ENCODE assay signal across 1 cellular context in the genomic region with DNA sequence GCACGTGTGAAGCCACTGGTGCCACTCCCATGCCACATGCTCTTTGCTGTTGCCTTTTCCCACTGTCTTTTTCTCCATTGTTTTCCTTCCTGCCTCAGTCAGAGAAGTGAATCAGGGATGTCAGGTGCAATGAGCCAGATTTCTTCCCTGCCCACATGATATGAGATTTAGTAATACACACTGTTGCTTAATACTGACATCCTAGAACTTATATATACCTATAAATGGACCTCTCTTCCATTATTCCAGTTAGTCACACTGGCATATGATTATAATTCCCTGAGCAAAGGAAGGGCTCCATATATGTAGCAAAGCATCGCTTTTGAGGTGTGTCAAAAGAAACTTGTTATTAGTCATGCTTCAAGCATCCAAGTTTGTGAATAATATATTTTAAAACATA.
A peak's percentile ranks its signal among the peaks of the same experiment; 100 is the strongest.
TF ChIP-seq lines count a peak whose summit lies in the region.

No MANE protein-coding gene starts in this region.

TF ChIP-seq in IMR-90, 13 proteins besides CTCF, POLR2A, EP300 and RAD21:
- TF ChIP-seq CEBPB (IDR thresholded peaks at IDR 0.05; ENCODE audit: low read depth, low read length) (peak; percentile 86), MAFK (IDR thresholded peaks at IDR 0.05; ENCODE audit: low read depth, low read length) (no peak), MXI1 (IDR thresholded peaks at IDR 0.05; ENCODE audit: borderline replicate concordance, low read depth, low read length) (no peak)
TF ChIP-seq in IMR-90: peak in this region for 1.
